ENCODE assay signal across 11 cellular contexts in genomic region chr6:33076406-33076934, GRCh38. TPM values are rescaled to one million over a fixed set of nuclear protein-coding genes. Genes with fewer than 3 reads are reported as not detected.
DNase-seq lines count a peak whose midpoint lies in the region; ATAC-seq, FAIRE-seq and TF ChIP-seq lines count a peak whose summit lies in the region.
"Had no signal": no experiment of that assay in that cellular context is flagged by ENCODE, and none has a peak within 500 bp of the region (broad histone marks: within the 10 kb centered on the region; RNA-seq: fewer than 3 reads in every experiment).

No MANE protein-coding gene starts in this region.

- H3K79me2 ChIP-seq in KMS-11 (ENCODE audit: insufficient read depth, low read depth) = no peaks in the 10 kb centered on the region

- H3K27ac ChIP-seq in KMS-11 = no peak overlapping the region
- peak overlapping the region; percentile 71 for H3K27ac ChIP-seq in effector memory CD4-positive, alpha-beta T cell (ENCODE audit: insufficient read depth, low read length, poor library complexity, severe bottlenecking)
- H3K27ac ChIP-seq in small intestine (ENCODE audit: low read depth in 1 of 2, low read length in 1 of 2) = peak overlapping the region in 1 of 2 donors; percentile 69
- H3K27ac ChIP-seq: PC-9 had no signal

- peak overlapping the region; percentile 9; the same call in 1 of the 2 replicates for H3K4me2 ChIP-seq in KMS-11
- H3K4me2 ChIP-seq: PC-9 had no signal

- FAIRE-seq in small intestine (lab: Jason Lieb, UNC) = no peak

- H3K4me3 ChIP-seq in KMS-11 (IDR thresholded peaks at IDR 0.05; ENCODE audit: insufficient read depth, low read depth, low read length) (no peak overlapping the region), small intestine (ENCODE audit: low read depth in 1 of 2, low read length in 2 of 2) (peak overlapping the region; percentile 43 to 62)
- peak overlapping the region; percentile 67 for H3K4me3 ChIP-seq in effector memory CD4-positive, alpha-beta T cell (ENCODE audit: insufficient read depth, low read depth, low read length, poor library complexity, severe bottlenecking)
- H3K4me3 ChIP-seq: body of pancreas, PC-9 had no signal

- no peak overlapping the region for H3K9ac ChIP-seq in KMS-11

- no peaks in the 10 kb centered on the region for H3K27me3 ChIP-seq in KMS-11 (ENCODE audit: insufficient read depth, low read depth)
- peaks cover 6% of the 10 kb centered on the region for H3K27me3 ChIP-seq in effector memory CD4-positive, alpha-beta T cell (replicated peaks; ENCODE audit: control insufficient read depth, insufficient read depth, low read length, poor library complexity, severe bottlenecking)
- H3K27me3 ChIP-seq in small intestine (ENCODE audit: control insufficient read depth in 2 of 2, insufficient read depth in 2 of 2, low read length in 2 of 2) = no peaks in the 10 kb centered on the region
- H3K27me3 ChIP-seq: body of pancreas had no signal

- no peaks in the 10 kb centered on the region for H3K9me3 ChIP-seq in effector memory CD4-positive, alpha-beta T cell (ENCODE audit: control insufficient read depth, low read length)
- H3K9me3 ChIP-seq in small intestine (ENCODE audit: control insufficient read depth, low read depth) = no peaks in the 10 kb centered on the region
- H3K9me3 ChIP-seq: body of pancreas had no signal

- peak; percentile 28 for DNase-seq in G401 (ENCODE audit: low spot score)
- DNase-seq in effector memory CD4-positive, alpha-beta T cell = no peak
- no peak for DNase-seq in small intestine
- DNase-seq in NCI-H146 (lab: John Stamatoyannopoulos, UW) = no peak
- DNase-seq in NCI-H2171 (lab: John Stamatoyannopoulos, UW) = no peak
- DNase-seq: DND-41, NCI-H1105, PC-9 had no signal

- 76 to 79% (median 76%) methylated on average over 3 of the region's 3 CpGs for WGBS in small intestine, 3 donors

- peaks cover 23% of the 10 kb centered on the region for H3K4me1 ChIP-seq in KMS-11 (ENCODE audit: low read depth, poor library complexity, severe bottlenecking)
- H3K4me1 ChIP-seq in effector memory CD4-positive, alpha-beta T cell (ENCODE audit: control insufficient read depth, insufficient read depth, low read length, poor library complexity, severe bottlenecking) = peaks cover 11% of the 10 kb centered on the region
- H3K4me1 ChIP-seq in small intestine (ENCODE audit: control insufficient read depth in 2 of 2, insufficient read depth in 1 of 2, low read depth in 1 of 2, low read length in 1 of 2) = peaks cover 0 to 2% of the 10 kb centered on the region in 2 donors

- H4K20me1 ChIP-seq in KMS-11 (ENCODE audit: insufficient read depth) = no peaks in the 10 kb centered on the region

- 0 out of 2 replicates have a peak overlapping the region, but pooled peaks have one; percentile 66 for H2AFZ ChIP-seq in KMS-11 (ENCODE audit: low read depth)
- H2AFZ ChIP-seq: PC-9 had no signal

- TF ChIP-seq CTCF in KMS-11 (conservative IDR thresholded peaks at IDR 0.05; ENCODE audit: low read depth, low read length) = no peak

- in situ Hi-C loops in G401 (cut with HindIII; ENCODE audit: low sequenced_read_pairs) = no loop called here

- ATAC-seq in GM21529 (IDR thresholded peaks at IDR 0.05; ENCODE audit: unreplicated experiment) = no peak

- H3K36me3 ChIP-seq in KMS-11 (ENCODE audit: insufficient read depth) = no peaks in the 10 kb centered on the region
- H3K36me3 ChIP-seq in effector memory CD4-positive, alpha-beta T cell (ENCODE audit: control insufficient read depth, insufficient read depth, low read length) = no peaks in the 10 kb centered on the region
- H3K36me3 ChIP-seq in small intestine (ENCODE audit: control insufficient read depth in 2 of 2, insufficient read depth in 2 of 2, low read length in 2 of 2) = no peaks in the 10 kb centered on the region

RNA-seq across cellular contexts. Expression of gene HLA-DPB1, which starts 0.7 kb away (rescaled TPM):
- not detected in 2 replicates for total RNA-seq in G401 (2014; rRNA removed; shearing (Covaris generic))
- 100 to 1,000 TPM in 1 of 3 donors, 10 to 100 TPM in 2; 14.3 to 150 (median 66.8) TPM for polyA plus RNA-seq in small intestine
- total RNA-seq: PC-9 had no signal

RNA-seq across cellular contexts. Expression of gene HLA-DPA1, which starts 3.0 kb away (rescaled TPM):
- not detected in 2 replicates for total RNA-seq in G401 (2014; rRNA removed; shearing (Covaris generic))
- 10 to 100 TPM in 2 of 3 donors, 1 to 10 TPM in 1; 9.4 to 86.7 (median 32.1) TPM for polyA plus RNA-seq in small intestine
- total RNA-seq: PC-9 had no signal
